ENCODE assay signal across 8 cellular contexts in the genomic region with DNA sequence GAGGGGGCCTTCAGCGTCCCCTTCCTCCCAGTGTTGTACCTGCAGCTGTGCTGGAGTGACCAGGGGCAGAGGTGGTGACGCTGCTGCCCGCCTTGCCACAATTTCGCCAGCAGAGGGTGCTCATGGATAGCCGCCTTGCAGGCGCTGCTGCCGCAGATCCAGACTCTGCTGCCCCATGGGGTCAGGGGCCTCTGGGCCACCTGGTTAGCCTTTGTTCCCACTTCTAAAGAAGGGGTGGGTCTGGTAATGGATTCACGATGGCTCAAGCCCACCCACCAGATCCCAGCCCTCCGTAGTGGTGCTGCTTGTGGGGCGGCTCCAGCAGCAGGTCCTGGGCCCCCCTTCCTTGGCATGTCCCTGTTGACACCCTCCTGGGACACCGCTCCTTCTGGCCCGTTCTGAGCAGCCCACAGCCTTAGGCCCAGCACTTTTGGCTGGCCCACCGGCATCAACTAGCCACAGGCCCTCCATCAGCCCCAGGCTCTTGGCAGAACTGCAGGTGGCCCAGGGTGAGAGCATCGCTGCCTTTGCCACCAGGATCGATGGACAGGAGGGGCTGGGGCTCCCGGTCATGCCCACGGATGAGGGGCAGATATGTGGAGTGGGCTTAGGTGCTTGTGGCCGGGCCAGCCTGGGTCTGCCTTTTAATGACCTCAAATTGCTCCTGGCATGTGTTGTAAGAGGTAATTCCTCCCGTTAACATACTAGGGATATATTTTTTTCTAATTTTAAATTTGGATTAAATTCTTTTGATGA. TPM values are rescaled to one million over a fixed set of nuclear protein-coding genes. Genes with fewer than 3 reads are reported as not detected.
DNase-seq lines count a peak whose midpoint lies in the region; ATAC-seq and TF ChIP-seq lines count a peak whose summit lies in the region.

No MANE protein-coding gene starts in this region.

- H3K9me3 Mint-ChIP-seq in activated B cell treated with CpG ODN at 0.5 μM for 24 hours = no peaks in the 10 kb centered on the region
- no peaks in the 10 kb centered on the region for H3K9me3 Mint-ChIP-seq in endodermal cell

- H2BK15ac ChIP-seq in mesenchymal stem cell (ENCODE audit: low read depth, poor library complexity, severe bottlenecking) = peak overlapping the region; percentile 68

- no peak overlapping the region for H3K23ac ChIP-seq in mesenchymal stem cell (ENCODE audit: low read length in 2 of 2)

- 49 to 53% methylated on average over 6 to 19 of the region's 19 CpGs for WGBS in endodermal cell (ENCODE audit: insufficient coverage in 1 of 2, insufficient read length in 1 of 2), 2 experiments
- 48% methylated on average over 16 of the region's 19 CpGs for WGBS in mesenchymal stem cell

- peaks cover 49% of the 10 kb centered on the region for H3K79me1 ChIP-seq in mesenchymal stem cell (replicated peaks; ENCODE audit: low read length, poor library complexity, severe bottlenecking)

- ATAC-seq in activated B cell treated with CpG ODN at 0.5 μM for 24 hours (ENCODE audit: low read depth) (no peak), HG02571 (IDR thresholded peaks at IDR 0.05; ENCODE audit: unreplicated experiment) (no peak)

- H3K27me3 ChIP-seq in endodermal cell (ENCODE audit: control insufficient read depth, insufficient read depth, low read length, poor library complexity, severe bottlenecking) = no peaks in the 10 kb centered on the region
- no peaks in the 10 kb centered on the region for H3K27me3 ChIP-seq in mesenchymal stem cell (ENCODE audit: control insufficient read depth in 1 of 2, insufficient read depth in 1 of 2, low read length in 2 of 2)

- peak; percentile 59 for DNase-seq in NCI-H1436 (lab: John Stamatoyannopoulos, UW)
- DNase-seq in NCI-H1436 treated with DMSO at 0.1 percent for 48 hours (lab: John Stamatoyannopoulos, UW) = no peak
- DNase-seq in NCI-H1092 (lab: John Stamatoyannopoulos, UW) = peak; percentile 61
- peak; percentile 41 for DNase-seq in activated B cell treated with CpG ODN at 0.5 μM for 24 hours
- DNase-seq in endodermal cell = peak; percentile 97
- DNase-seq in mesenchymal stem cell = peak; percentile 69
- peak; percentile 9 for DNase-seq in stimulated activated naive CD4-positive, alpha-beta T cell treated with Interleukin-2 at 50 U/mL for 16 hours (lab: John Stamatoyannopoulos, UW)

- TF ChIP-seq CTCF in activated B cell treated with CpG ODN at 0.5 μM for 24 hours (IDR thresholded peaks at IDR 0.05) (no peak), endodermal cell (conservative IDR thresholded peaks at IDR 0.05) (peak; percentile 99)

- H3K36me3 ChIP-seq in endodermal cell (ENCODE audit: control insufficient read depth, insufficient read depth, low read length) (no peaks in the 10 kb centered on the region), mesenchymal stem cell (ENCODE audit: control insufficient read depth in 1 of 2, insufficient read depth in 2 of 2, low read depth in 1 of 2, low read length in 2 of 2) (peaks cover 43 to 74% of the 10 kb centered on the region in 2 experiments)

- H2AK5ac ChIP-seq in mesenchymal stem cell (ENCODE audit: low read length, severe bottlenecking) = no peak overlapping the region

- H2BK5ac ChIP-seq in mesenchymal stem cell (ENCODE audit: low read depth, low read length, poor library complexity, severe bottlenecking) = no peak overlapping the region

- POLR2A ChIA-PET in activated B cell treated with CpG ODN at 0.5 μM for 24 hours (lab: Charles Lee) = no interaction called here

- no peaks in the 10 kb centered on the region for H3K9me3 ChIP-seq in endodermal cell (ENCODE audit: control insufficient read depth, low read length)
- no peaks in the 10 kb centered on the region for H3K9me3 ChIP-seq in mesenchymal stem cell (ENCODE audit: control insufficient read depth, low read length)

- no peak overlapping the region for H2AFZ ChIP-seq in mesenchymal stem cell (ENCODE audit: low read depth, low read length)

- H2BK120ac ChIP-seq in mesenchymal stem cell (ENCODE audit: low read depth, low read length) = no peak overlapping the region

- no peak overlapping the region for H3K14ac ChIP-seq in mesenchymal stem cell (ENCODE audit: low read length in 2 of 2)

- H3K4me3 ChIP-seq in endodermal cell (ENCODE audit: low read length) = no peak overlapping the region
- H3K4me3 ChIP-seq in mesenchymal stem cell (ENCODE audit: insufficient read depth in 1 of 2, low read depth in 1 of 2, low read length in 2 of 2) = no peak overlapping the region

- H4K91ac ChIP-seq in mesenchymal stem cell (ENCODE audit: low read length) = peak overlapping the region; percentile 71

- no peak overlapping the region for H3K4me2 ChIP-seq in mesenchymal stem cell (ENCODE audit: low read length, poor library complexity, severe bottlenecking)

- peak overlapping the region in 1 of 2 experiments; percentile 74 for H2BK12ac ChIP-seq in mesenchymal stem cell (ENCODE audit: low read length in 2 of 2)

- H3K36me3 Mint-ChIP-seq in activated B cell treated with CpG ODN at 0.5 μM for 24 hours (ENCODE audit: low read depth) = no peaks in the 10 kb centered on the region
- peaks cover 23% of the 10 kb centered on the region for H3K36me3 Mint-ChIP-seq in endodermal cell (ENCODE audit: low read depth)

- H3K4me1 Mint-ChIP-seq in activated B cell treated with CpG ODN at 0.5 μM for 24 hours = no peaks in the 10 kb centered on the region
- H3K4me1 Mint-ChIP-seq in endodermal cell = no peaks in the 10 kb centered on the region

- H3K27me3 Mint-ChIP-seq in activated B cell treated with CpG ODN at 0.5 μM for 24 hours (no peaks in the 10 kb centered on the region), endodermal cell (ENCODE audit: insufficient read depth) (no peaks in the 10 kb centered on the region)

- H3K27ac ChIP-seq in endodermal cell (ENCODE audit: low read depth, low read length) = no peak overlapping the region
- H3K27ac ChIP-seq in mesenchymal stem cell (ENCODE audit: low read length, poor library complexity, severe bottlenecking) = no peak overlapping the region

- H3K18ac ChIP-seq in mesenchymal stem cell (ENCODE audit: low read depth in 1 of 2, low read length in 2 of 2) = peak overlapping the region; percentile 64 to 71

- H3K9ac ChIP-seq in endodermal cell (ENCODE audit: extremely low read depth, low read length, poor library complexity, severe bottlenecking) (no peak overlapping the region), mesenchymal stem cell (ENCODE audit: low read length) (no peak overlapping the region)

- intact Hi-C loops in activated B cell treated with CpG ODN at 0.5 μM for 24 hours (cut with micrococcal nuclease) = loop anchor here (1.0 kb wide), 1 partner anchor 714 kb away; no protein-coding TSS in a partner anchor

- CTCF ChIA-PET in activated B cell treated with CpG ODN at 0.5 μM for 24 hours (lab: Charles Lee) = interaction anchor here (0.7 to 1.8 kb wide), 3 partner anchors 12 to 713 kb away, joined by 3 to 5 read pairs (median 3); no protein-coding TSS in a partner anchor

- H4K8ac ChIP-seq in mesenchymal stem cell (ENCODE audit: low read length) = peak overlapping the region; percentile 16

- peak overlapping the region in 1 of 2 experiments; percentile 20 for H3K4ac ChIP-seq in mesenchymal stem cell (ENCODE audit: low read depth in 1 of 2, low read length in 2 of 2)

- H3K4me3 Mint-ChIP-seq in activated B cell treated with CpG ODN at 0.5 μM for 24 hours (no peak overlapping the region), endodermal cell (no peak overlapping the region)

- H3K27ac Mint-ChIP-seq in activated B cell treated with CpG ODN at 0.5 μM for 24 hours (no peak overlapping the region), endodermal cell (peak overlapping the region; percentile 79)

- no peaks in the 10 kb centered on the region for H3K4me1 ChIP-seq in endodermal cell (ENCODE audit: control insufficient read depth, insufficient read depth, low read length)
- H3K4me1 ChIP-seq in mesenchymal stem cell (ENCODE audit: control insufficient read depth, insufficient read depth, low read depth, low read length) = peaks cover 26% of the 10 kb centered on the region

RNA-seq across cellular contexts. Expression of a gene that starts 57.2 kb away (rescaled TPM):
- 0.02 TPM in 1 of 2 replicates, not detected in the other for total RNA-seq in activated B cell treated with CpG ODN at 0.5 μM for 24 hours
- 10 to 100 TPM; 65.3 to 76.6 TPM for total RNA-seq in endodermal cell
- polyA plus RNA-seq in endodermal cell (2013, experiment 1 of 2) = 47.5 TPM
- 53.7 TPM for polyA plus RNA-seq in endodermal cell (2013, experiment 2 of 2)
- 754 TPM for polyA plus RNA-seq in mesenchymal stem cell (2013, experiment 1 of 2)
- polyA plus RNA-seq in mesenchymal stem cell (2013, experiment 2 of 2) = 709 TPM

Comparison
In these comparisons a context has a peak if more than half of its experiments do, and no peak if none do; other contexts are left out.
1. RNA of a gene that starts 57.2 kb away (total RNA-seq): 65.3 to 76.6 TPM in endodermal cell; 0.02 TPM in activated B cell treated with CpG ODN at 0.5 μM for 24 hours; every median in the first group is over 10 times any median in the second.